ENCODE assay signal across 8 cellular contexts in the genomic region with DNA sequence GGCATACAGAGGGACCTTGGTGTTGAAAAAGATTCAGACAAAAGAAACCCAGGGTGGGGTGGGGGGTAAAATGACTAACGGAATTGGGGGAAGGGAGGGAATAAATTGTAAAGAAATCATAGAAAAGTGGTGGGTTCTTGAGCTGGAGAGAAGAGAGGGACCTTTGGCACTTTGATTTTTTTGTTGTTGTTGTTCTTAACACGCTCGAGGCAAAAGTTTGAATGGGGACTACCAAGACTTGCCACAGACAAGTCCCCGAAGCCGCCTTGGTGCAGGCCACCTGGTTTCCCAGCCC. TPM values are rescaled to one million over a fixed set of nuclear protein-coding genes. Genes with fewer than 3 reads are reported as not detected.
A peak's percentile ranks its signal among the peaks of the same experiment; 100 is the strongest.
DNase-seq lines count a peak whose midpoint lies in the region; ATAC-seq, FAIRE-seq and TF ChIP-seq lines count a peak whose summit lies in the region.

No MANE protein-coding gene starts in this region.

- H3K27me3 ChIP-seq in heart right ventricle (peaks cover 0 to 97% (median 60%) of the 10 kb centered on the region in 7 donors), GM12878 (replicated peaks in 1 of 2; ENCODE audit: control insufficient read depth in 2 of 2, insufficient read depth in 2 of 2, low read length in 1 of 2) (peaks cover 15 to 18% of the 10 kb centered on the region in 2 experiments), mesendoderm (ENCODE audit: insufficient read depth, low read length, poor library complexity) (no peaks in the 10 kb centered on the region), aorta (ENCODE audit: control insufficient read depth in 1 of 2, insufficient read depth in 2 of 2, low read length in 1 of 2) (no peaks in the 10 kb centered on the region)

- no peaks in the 10 kb centered on the region for H4K20me1 ChIP-seq in GM12878 (ENCODE audit: control insufficient read depth, insufficient read depth)

- intact Hi-C loops in heart right ventricle (cut with DNase I) (loop anchor here in 7 of 10 donors (5.0 to 10.0 kb wide), 7 partner anchors 40 to 1120 kb away; no protein-coding TSS in a partner anchor), left ventricle myocardium superior (cut with micrococcal nuclease) (no loop called here), GM12878 (cut with micrococcal nuclease; ENCODE audit: unreplicated experiment) (loop anchor here (2.0 to 5.0 kb wide), 4 partner anchors 41 to 1119 kb away; no protein-coding TSS in a partner anchor), aorta (cut with DNase I) (loop anchor here (5.0 to 10.0 kb wide), 8 partner anchors 40 to 1160 kb away; no protein-coding TSS in a partner anchor)

- H3K4me2 ChIP-seq in GM12878 (ENCODE audit: control insufficient read depth, insufficient read depth) (peak overlapping the region; percentile 87), mesendoderm (ENCODE audit: low read length) (peak overlapping the region; percentile 31)

- H3K56ac ChIP-seq in mesendoderm (ENCODE audit: low read length), result peak overlapping the region; percentile 73

- BruUV-seq in GM12878 (replicated peaks; lab: Mats Ljungman, UMichigan), result no TSS peak

- CTCF ChIA-PET in GM12878 (lab: Yijun Ruan, JAX), result interaction anchor here (0.9 to 1.2 kb wide), 3 partner anchors 10 to 830 kb away, joined by 3 to 6 read pairs (median 3); no protein-coding TSS in a partner anchor

- H3K4ac ChIP-seq in mesendoderm (ENCODE audit: low read depth, low read length), result peak overlapping the region; percentile 84

- DNase-seq in heart right ventricle (no peak), left ventricle myocardium superior (no peak), GM12878 (ENCODE audit: low read depth, low spot score) (no peak), mesendoderm (no peak), aorta (no peak), C1 segment of cervical spinal cord (lab: John Stamatoyannopoulos, UW) (no peak), iPS-NIHi11 (ENCODE audit: low spot score) (no peak)

- H3K18ac ChIP-seq in mesendoderm (ENCODE audit: low read length), result peak overlapping the region; percentile 82

- TF ChIP-seq RAD21 in GM12878 (IDR thresholded peaks at IDR 0.05; ENCODE audit: insufficient read depth, low read depth, low read length), result no peak

- SMC1A ChIA-PET in GM12878 (lab: Charles Lee; ENCODE audit: uncharacterized antibody, unreplicated experiment), result interaction anchor here (0.8 to 1.3 kb wide), 4 partner anchors 41 to 1120 kb away, joined by 3 to 4 read pairs (median 3); no protein-coding TSS in a partner anchor

- H4K8ac ChIP-seq in mesendoderm (ENCODE audit: low read depth, low read length), result no peak overlapping the region

- H3K4me3 ChIP-seq in heart right ventricle, result peak overlapping the region; percentile 33 to 68 (median 58)
- peak overlapping the region; percentile 78; the same call in 1 of the 2 replicates for H3K4me3 ChIP-seq in GM12878
- H3K4me3 ChIP-seq in mesendoderm (ENCODE audit: low read length), result peak overlapping the region; percentile 44
- H3K4me3 ChIP-seq in aorta (ENCODE audit: low read length in 2 of 2), result peak overlapping the region; percentile 67 to 87

- H2AFZ ChIP-seq in GM12878 (ENCODE audit: control insufficient read depth, low read depth, low read length), result peak overlapping the region; percentile 30

- in situ Hi-C loops in GM12878 (cut with MboI), result loop anchor here (10.0 kb wide), 1 partner anchor 1117 kb away; no protein-coding TSS in a partner anchor

- H3K9ac ChIP-seq in GM12878 (ENCODE audit: control insufficient read depth, insufficient read depth, low read length), result no peak overlapping the region
- peak overlapping the region; percentile 78 for H3K9ac ChIP-seq in mesendoderm (ENCODE audit: low read length)

- H2BK5ac ChIP-seq in mesendoderm (ENCODE audit: low read length), result peak overlapping the region; percentile 51

- POLR2A ChIA-PET in GM12878 (lab: Charles Lee), result no interaction called here

- H3K36me3 ChIP-seq in heart right ventricle (no peaks in the 10 kb centered on the region), GM12878 (ENCODE audit: control insufficient read depth in 2 of 2, insufficient read depth in 2 of 2, low read length in 1 of 2) (no peaks in the 10 kb centered on the region), mesendoderm (ENCODE audit: control insufficient read depth, insufficient read depth, low read length) (no peaks in the 10 kb centered on the region), aorta (ENCODE audit: control insufficient read depth in 1 of 2, insufficient read depth in 2 of 2, low read length in 1 of 2) (no peaks in the 10 kb centered on the region)

- H3K4me1 ChIP-seq in heart right ventricle (peaks cover 0 to 58% (median 36%) of the 10 kb centered on the region in 9 donors), GM12878 (ENCODE audit: control insufficient read depth, insufficient read depth, low read length) (0 out of 2 replicates have a peak, but pooled peaks cover 10% of the 10 kb centered on the region), mesendoderm (ENCODE audit: control insufficient read depth, low read depth, low read length) (peaks cover 10% of the 10 kb centered on the region), aorta (ENCODE audit: control insufficient read depth in 1 of 2, insufficient read depth in 2 of 2, low read length in 2 of 2) (no peaks in the 10 kb centered on the region)

- H3K9me3 ChIP-seq in heart right ventricle, result no peaks in the 10 kb centered on the region
- no peaks in the 10 kb centered on the region for H3K9me3 ChIP-seq in GM12878 (replicated peaks; ENCODE audit: control insufficient read depth, insufficient read depth, low read length)
- H3K9me3 ChIP-seq in aorta (ENCODE audit: control insufficient read depth, low read length), result no peaks in the 10 kb centered on the region

- H2AK5ac ChIP-seq in mesendoderm (ENCODE audit: low read length), result no peak overlapping the region

- H3K79me1 ChIP-seq in mesendoderm (ENCODE audit: low read length), result no peaks in the 10 kb centered on the region

- ATAC-seq in heart right ventricle (no peak), left ventricle myocardium superior (no peak), GM12878 (peak; percentile 3; the same call in 1 of the 3 replicates), aorta (ENCODE audit: low FRiP score) (no peak), GM21786 (IDR thresholded peaks at IDR 0.05; ENCODE audit: unreplicated experiment) (no peak)

- no peak for TF ChIP-seq CTCF in heart right ventricle (IDR thresholded peaks at IDR 0.05)
- TF ChIP-seq CTCF in GM12878 (IDR thresholded peaks at IDR 0.05 in 2 of 3, conservative IDR thresholded peaks at IDR 0.05 in 1 of 3; ENCODE audit: control insufficient read depth in 2 of 3, extremely low read depth in 1 of 3, insufficient read depth in 1 of 3, low read depth in 3 of 3, low read length in 3 of 3), result no peak

- WGBS in heart right ventricle, 2 donors, result 0 to 2% methylated on average over 5 of the region's 5 CpGs
- WGBS in GM12878 (ENCODE audit: insufficient coverage, insufficient replicate concordance, low lambda C conversion rate, missing lambda C conversion rate), result 0% methylated on average over 5 of the region's 5 CpGs
- no CpG with 5 or more reads among the region's 5 CpGs for WGBS in mesendoderm (ENCODE audit: extremely low coverage, insufficient coverage, low lambda C conversion rate)
- WGBS in aorta, 2 donors, result 1 to 2% methylated on average over 5 of the region's 5 CpGs

- peak overlapping the region; percentile 69 for H3K23ac ChIP-seq in mesendoderm (ENCODE audit: low read length)

- H3K27ac ChIP-seq in heart right ventricle, result peak overlapping the region; percentile 0 to 86 (median 77)
- no peak overlapping the region for H3K27ac ChIP-seq in GM12878 (ENCODE audit: control insufficient read depth, insufficient read depth)
- H3K27ac ChIP-seq in mesendoderm (ENCODE audit: low read depth, low read length), result peak overlapping the region; percentile 85
- H3K27ac ChIP-seq in aorta (ENCODE audit: low read depth in 1 of 2, low read length in 2 of 2), result peak overlapping the region in 1 of 2 donors; percentile 54

- no peak for FAIRE-seq in GM12878 (lab: Jason Lieb, UNC)

- RAD21 ChIA-PET in GM12878 (lab: Charles Lee; ENCODE audit: unreplicated experiment), result interaction anchor here (0.6 kb wide), 1 partner anchor 13 kb away, joined by 3 read pairs; no protein-coding TSS in a partner anchor

- no peak for TF ChIP-seq POLR2A in GM12878 (IDR thresholded peaks at IDR 0.05; ENCODE audit: low read depth, low read length)

- no peak for TF ChIP-seq EP300 in GM12878 (IDR thresholded peaks at IDR 0.05; ENCODE audit: borderline replicate concordance in 1 of 2, control insufficient read depth in 1 of 2, low read depth in 2 of 2, low read length in 2 of 2)

- no peak overlapping the region for H2BK120ac ChIP-seq in mesendoderm (ENCODE audit: low read depth, low read length)

- no peak overlapping the region for H4K5ac ChIP-seq in mesendoderm (ENCODE audit: low read length)

- H3K79me2 ChIP-seq in GM12878 (ENCODE audit: control insufficient read depth, insufficient read depth, low read length), result no peaks in the 10 kb centered on the region
- H3K79me2 ChIP-seq in mesendoderm (ENCODE audit: control insufficient read depth, insufficient read depth, low read length), result peaks cover 13% of the 10 kb centered on the region

- H2BK15ac ChIP-seq in mesendoderm (replicated peaks; ENCODE audit: low read depth), result no peak overlapping the region

TF ChIP-seq in GM12878, 131 proteins besides CTCF, POLR2A, EP300 and RAD21 (continues in another document):
- TF ChIP-seq TAF1 (IDR thresholded peaks at IDR 0.05; ENCODE audit: borderline replicate concordance, low read depth, low read length), result no peak
- TF ChIP-seq IKZF1 (conservative IDR thresholded peaks at IDR 0.05), result no peak

RNA-seq across cellular contexts. Expression of gene VCAN, which starts 0.6 kb away (rescaled TPM):
- 10 to 100 TPM; 10.6 to 93.7 (median 26.3) TPM for total RNA-seq in heart right ventricle
- polyA plus RNA-seq in heart right ventricle, result 10 to 100 TPM; 14.9 to 28.3 TPM
- 16.9 TPM for total RNA-seq in left ventricle myocardium superior
- 12.8 and 15.6 TPM in 2 replicates for total RNA-seq in GM12878 (2013; cell fraction: nucleolus; rRNA removed)
- total RNA-seq in GM12878 (2014; rRNA removed), result 7.1 and 9.2 TPM in 2 replicates
- 7.2 and 9.4 TPM in 2 replicates for total RNA-seq in GM12878 (2014; rRNA removed; fragmentation: Illumina TruSeq; extraction: Trizol)
- 12.3 and 15.2 TPM in 2 replicates for total RNA-seq in GM12878 (2021)
- polyA plus RNA-seq in GM12878 (2011; ENCODE audit: low read depth), result 3.8 TPM
- 1.2 TPM in 2 replicates for polyA plus RNA-seq in GM12878 (2011; rRNA removed)
- 0.74 and 0.96 TPM in 2 replicates for polyA plus RNA-seq in GM12878 (2011; cell fraction: cytosol; rRNA removed)
- polyA plus RNA-seq in GM12878 (2011; cell fraction: nucleus; rRNA removed), result 2.4 and 3.4 TPM in 2 replicates
- 1.2 and 1.4 TPM in 2 replicates for polyA plus RNA-seq in GM12878 (2012)
- 7.9 and 10.3 TPM in 2 replicates for polyA plus RNA-seq in GM12878 (2014; fragmentation: Illumina TruSeq; extraction: Trizol)
- 1 to 10 TPM; 1.4 to 1.5 TPM for polyA plus RNA-seq in GM12878 (2014; fragmentation: Nextera tagmentation; extraction: Ambion mirVana)
- 5.8 and 7.2 TPM in 2 replicates for polyA plus RNA-seq in GM12878 (2014; rRNA removed)
- 1 to 10 TPM; 2.9 to 3.2 TPM for polyA plus RNA-seq in GM12878 (2016; fragmentation: Nextera tagmentation; extraction: Ambion mirVana)
- 3.0 and 4.2 TPM in 2 replicates for polyA minus RNA-seq in GM12878 (2011; rRNA and poly(A)+ RNA removed)
- 0.67 and 0.94 TPM in 2 replicates for polyA minus RNA-seq in GM12878 (2011; cell fraction: cytosol; rRNA and poly(A)+ RNA removed)
- 5.3 and 6.0 TPM in 2 replicates for polyA minus RNA-seq in GM12878 (2011; cell fraction: nucleus; rRNA and poly(A)+ RNA removed)
- polyA plus RNA-seq in mesendoderm (2013, experiment 1 of 2), result 115 TPM
- 116 TPM for polyA plus RNA-seq in mesendoderm (2013, experiment 2 of 2)
- 100 to 1,000 TPM; 513 to 849 TPM for total RNA-seq in aorta
- polyA plus RNA-seq in aorta, result 100 to 1,000 TPM in 1 of 2 donors, 10 to 100 TPM in 1; 21.5 to 443 TPM

Comparison
In these comparisons a context has a peak if more than half of its experiments do, and no peak if none do; other contexts are left out.
1. RNA of gene VCAN, which starts 0.6 kb away (total RNA-seq): 513 to 849 TPM in aorta; 10.6 to 93.7 TPM in heart right ventricle, 16.9 TPM in left ventricle myocardium superior (single experiment) and 7.1 to 15.6 TPM in GM12878; every median in the first group is over 4 times any median in the second.
2. Peak in every context shown above with its lines, with median percentiles within 50 percentile points of each other: H3K4me3 ChIP-seq.